14 cellular contexts compared by ENCODE assay signal in genomic region chrX:136031626-136032025, GRCh38.
"Had no signal": no experiment of that assay in that cellular context is flagged by ENCODE, and none has a peak within 500 bp of the region (broad histone marks: within the 10 kb centered on the region; RNA-seq: fewer than 3 reads in every experiment).

No MANE protein-coding gene starts in this region.

- H3K36me3 ChIP-seq: prostate gland, SJCRH30 had no signal

- H3K4me3 ChIP-seq: prostate gland, SJCRH30 had no signal

- H3K27me3 ChIP-seq: SJCRH30 had no signal

- H3K9me3 ChIP-seq: prostate gland, SJCRH30 had no signal

- ATAC-seq: activated CD8-positive, alpha-beta memory T cell treated with anti-CD3 and anti-CD28 coated beads, Interleukin-2, amount 10 ng/mL, durations not matched to agents 7 days and 5 days; activated naive CD4-positive, alpha-beta T cell treated with anti-CD3 and anti-CD28 coated beads, Interleukin-2, amount 50 U/mL, for 72 hours; natural killer cell; stimulated activated naive CD8-positive, alpha-beta T cell treated with anti-CD3 and anti-CD28 coated beads, Interleukin-15, Interleukin-2, amounts not matched to agents 100 U/mL and 50 U/mL, for 24 hours had no signal

- H3K27ac ChIP-seq: prostate gland, SJCRH30 had no signal

- H3K4me1 ChIP-seq: prostate gland, SJCRH30 had no signal

- DNase-seq: activated CD4-positive, alpha-beta T cell treated with anti-CD3 and anti-CD28 coated beads for 1 hour; activated CD4-positive, alpha-beta T cell treated with anti-CD3 and anti-CD28 coated beads, Interleukin-2, amount 50 U/mL, for 48 hours; activated CD8-positive, alpha-beta memory T cell treated with anti-CD3 and anti-CD28 coated beads, Interleukin-2, amount 10 ng/mL, durations not matched to agents 7 days and 5 days; activated effector memory CD4-positive, alpha-beta T cell treated with Interleukin-2 at 50 U/mL for 16 hours; activated T-cell treated with anti-CD3 and anti-CD28 coated beads, Interleukin-2, amount 50 U/mL, for 24 hours; amniotic stem cell; hypothalamus; natural killer cell; SJCRH30; stimulated activated CD4-positive, alpha-beta T cell treated with anti-CD3 and anti-CD28 coated beads, Interleukin-2, amount 100 ng/mL, for 48 hours; stimulated activated naive CD8-positive, alpha-beta T cell treated with anti-CD3 and anti-CD28 coated beads, Interleukin-15, Interleukin-2, amounts not matched to agents 100 U/mL and 50 U/mL, for 24 hours; SW 1271 had no signal
